Comparison of ENCODE assay signal across 17 cellular contexts in genomic region chr20:57469418-57470211, GRCh38. TPM values are rescaled to one million over a fixed set of nuclear protein-coding genes. Genes with fewer than 3 reads are reported as not detected.
DNase-seq lines count a peak whose midpoint lies in the region; ATAC-seq and TF ChIP-seq lines count a peak whose summit lies in the region.
"Had no signal": no experiment of that assay in that cellular context is flagged by ENCODE, and none has a peak within 500 bp of the region (broad histone marks: within the 10 kb centered on the region; RNA-seq: fewer than 3 reads in every experiment).

No MANE protein-coding gene starts in this region.

- H3K27ac Mint-ChIP-seq in natural killer cell treated with Interleukin-12 subunit alpha and Interleukin-12 subunit beta and Interleukin-15 and Interleukin-18, amount 100 ng/mL, for 72 hours: no peak overlapping the region
- H3K27ac Mint-ChIP-seq in natural killer cell: no peak overlapping the region
- H3K27ac Mint-ChIP-seq: activated CD4-positive, alpha-beta T cell treated with anti-CD3 and anti-CD28 coated beads, Interleukin-2, amount 10 ng/mL, durations not matched to agents 24 days and 14 days; activated T-helper 17 cell treated with anti-CD3 and anti-CD28 coated beads, Interleukin-2, amount 50 U/mL, for 72 hours had no signal

- no peaks in the 10 kb centered on the region for H3K27me3 Mint-ChIP-seq in natural killer cell treated with Interleukin-12 subunit alpha and Interleukin-12 subunit beta and Interleukin-15 and Interleukin-18, amount 100 ng/mL, for 72 hours
- H3K27me3 Mint-ChIP-seq in natural killer cell (ENCODE audit: low read depth in 2 of 2): peaks cover 0 to 3% of the 10 kb centered on the region in 2 donors
- H3K27me3 Mint-ChIP-seq: activated CD4-positive, alpha-beta T cell treated with anti-CD3 and anti-CD28 coated beads, Interleukin-2, amount 10 ng/mL, durations not matched to agents 24 days and 14 days; activated T-helper 17 cell treated with anti-CD3 and anti-CD28 coated beads, Interleukin-2, amount 50 U/mL, for 72 hours had no signal

- peaks cover 20 to 31% of the 10 kb centered on the region in 2 donors for H3K4me1 Mint-ChIP-seq in natural killer cell treated with Interleukin-12 subunit alpha and Interleukin-12 subunit beta and Interleukin-15 and Interleukin-18, amount 100 ng/mL, for 72 hours (ENCODE audit: low read depth in 2 of 2)
- H3K4me1 Mint-ChIP-seq in natural killer cell: peaks cover 33 to 38% of the 10 kb centered on the region in 2 donors
- H3K4me1 Mint-ChIP-seq: activated T-helper 17 cell treated with anti-CD3 and anti-CD28 coated beads, Interleukin-2, amount 50 U/mL, for 72 hours had no signal

- peak overlapping the region; percentile 16 for H3K9ac ChIP-seq in muscle layer of colon (ENCODE audit: low read length)

- no peaks in the 10 kb centered on the region for H3K9me3 Mint-ChIP-seq in natural killer cell treated with Interleukin-12 subunit alpha and Interleukin-12 subunit beta and Interleukin-15 and Interleukin-18, amount 100 ng/mL, for 72 hours
- H3K9me3 Mint-ChIP-seq in natural killer cell: no peaks in the 10 kb centered on the region
- H3K9me3 Mint-ChIP-seq: activated CD4-positive, alpha-beta T cell treated with anti-CD3 and anti-CD28 coated beads, Interleukin-2, amount 10 ng/mL, durations not matched to agents 24 days and 14 days; activated T-helper 17 cell treated with anti-CD3 and anti-CD28 coated beads, Interleukin-2, amount 50 U/mL, for 72 hours had no signal

- H3K36me3 ChIP-seq in esophagus muscularis mucosa (no peaks in the 10 kb centered on the region), muscle layer of colon (ENCODE audit: insufficient read depth, low read length) (no peaks in the 10 kb centered on the region)
- H3K36me3 ChIP-seq: tibial artery had no signal

- no peak for TF ChIP-seq POLR2A in esophagus muscularis mucosa (IDR thresholded peaks at IDR 0.05; ENCODE audit: low read depth)

- no peak overlapping the region for H3K4me3 Mint-ChIP-seq in natural killer cell treated with Interleukin-12 subunit alpha and Interleukin-12 subunit beta and Interleukin-15 and Interleukin-18, amount 100 ng/mL, for 72 hours
- H3K4me3 Mint-ChIP-seq in natural killer cell: no peak overlapping the region
- H3K4me3 Mint-ChIP-seq: activated CD4-positive, alpha-beta T cell treated with anti-CD3 and anti-CD28 coated beads, Interleukin-2, amount 10 ng/mL, durations not matched to agents 24 days and 14 days; activated T-helper 17 cell treated with anti-CD3 and anti-CD28 coated beads, Interleukin-2, amount 50 U/mL, for 72 hours had no signal

- no peaks in the 10 kb centered on the region for H3K36me3 Mint-ChIP-seq in natural killer cell treated with Interleukin-12 subunit alpha and Interleukin-12 subunit beta and Interleukin-15 and Interleukin-18, amount 100 ng/mL, for 72 hours
- H3K36me3 Mint-ChIP-seq in natural killer cell: no peaks in the 10 kb centered on the region

- no peak overlapping the region for H3K4me3 ChIP-seq in esophagus muscularis mucosa
- no peak overlapping the region for H3K4me3 ChIP-seq in muscle layer of colon (ENCODE audit: low read depth in 1 of 2, low read length in 2 of 2)
- H3K4me3 ChIP-seq: A549, skin epidermis, tibial artery had no signal

- peak overlapping the region; percentile 71 to 80 (median 80) for H3K27ac ChIP-seq in esophagus muscularis mucosa (replicated peaks in 1 of 4)
- H3K27ac ChIP-seq in muscle layer of colon (ENCODE audit: low read depth, low read length): peak overlapping the region; percentile 36
- H3K27ac ChIP-seq: A549, skin epidermis, tibial artery had no signal

- H3K9me3 ChIP-seq in esophagus muscularis mucosa (no peaks in the 10 kb centered on the region), muscle layer of colon (ENCODE audit: low read length) (no peaks in the 10 kb centered on the region)
- H3K9me3 ChIP-seq: A549, tibial artery had no signal

- intact Hi-C loops in natural killer cell (cut with micrococcal nuclease) (loop anchor here (5.0 kb wide), 2 partner anchors 37 to 77 kb away; partner anchors contain the start of gene RBM38), esophagus muscularis mucosa (cut with DNase I) (no loop called here)

- H3K4me1 ChIP-seq in esophagus muscularis mucosa (peaks cover 32 to 92% (median 67%) of the 10 kb centered on the region in 4 donors), muscle layer of colon (ENCODE audit: insufficient read depth, low read length) (peaks cover 38% of the 10 kb centered on the region)
- H3K4me1 ChIP-seq: A549 had no signal

- peak; percentile 59 for TF ChIP-seq EP300 in esophagus muscularis mucosa (IDR thresholded peaks at IDR 0.05)

- peak; percentile 41 for DNase-seq in natural killer cell treated with Interleukin-12 subunit alpha and Interleukin-12 subunit beta and Interleukin-15 and Interleukin-18, amount 100 ng/mL, for 72 hours (ENCODE audit: low spot score)
- DNase-seq in natural killer cell: no peak
- DNase-seq in esophagus muscularis mucosa (ENCODE audit: extremely low spot score): no peak
- no peak for DNase-seq in stimulated activated naive CD8-positive, alpha-beta T cell treated with anti-CD3 and anti-CD28 coated beads, Interleukin-15, Interleukin-2, amounts not matched to agents 100 U/mL and 50 U/mL, for 24 hours
- no peak for DNase-seq in NCI-H524 treated with DMSO at 0.1 percent for 48 hours (lab: John Stamatoyannopoulos, UW)
- DNase-seq in HPDE6-E6E7 (ENCODE audit: extremely low spot score): no peak
- DNase-seq in HuH-7.5 (ENCODE audit: low spot score): no peak
- DNase-seq: activated CD4-positive, alpha-beta T cell treated with anti-CD3 and anti-CD28 coated beads, Interleukin-2, amount 10 ng/mL, durations not matched to agents 24 days and 14 days; NCI-H2171; T-helper 1 cell had no signal

- no peak for TF ChIP-seq CTCF in natural killer cell (IDR thresholded peaks at IDR 0.05)
- TF ChIP-seq CTCF in esophagus muscularis mucosa (IDR thresholded peaks at IDR 0.05): no peak

- no peaks in the 10 kb centered on the region for H3K27me3 ChIP-seq in esophagus muscularis mucosa
- no peaks in the 10 kb centered on the region for H3K27me3 ChIP-seq in muscle layer of colon (ENCODE audit: control insufficient read depth in 1 of 2, insufficient read depth in 2 of 2, low read length in 2 of 2)

- ATAC-seq in natural killer cell treated with Interleukin-12 subunit alpha and Interleukin-12 subunit beta and Interleukin-15 and Interleukin-18, amount 100 ng/mL, for 72 hours: no peak
- no peak for ATAC-seq in natural killer cell
- ATAC-seq in stimulated activated naive CD8-positive, alpha-beta T cell treated with anti-CD3 and anti-CD28 coated beads, Interleukin-15, Interleukin-2, amounts not matched to agents 100 U/mL and 50 U/mL, for 24 hours: no peak
- ATAC-seq: A549; activated T-helper 17 cell treated with anti-CD3 and anti-CD28 coated beads, Interleukin-2, amount 50 U/mL, for 72 hours had no signal

- WGBS in esophagus muscularis mucosa: 25% methylated on average over 11 of the region's 17 CpGs

RNA-seq across cellular contexts. Expression of gene CTCFL, which starts 55.3 kb away (rescaled TPM):
- not detected for total RNA-seq in natural killer cell treated with Interleukin-12 subunit alpha and Interleukin-12 subunit beta and Interleukin-15 and Interleukin-18, amount 100 ng/mL, for 72 hours
- total RNA-seq in natural killer cell (not detected), esophagus muscularis mucosa (not detected)
- total RNA-seq: activated CD4-positive, alpha-beta T cell treated with anti-CD3 and anti-CD28 coated beads, Interleukin-2, amount 10 ng/mL, durations not matched to agents 24 days and 14 days; activated T-helper 17 cell treated with anti-CD3 and anti-CD28 coated beads, Interleukin-2, amount 50 U/mL, for 72 hours; bronchial epithelial cell; mononuclear cell had no signal
